Comparison of ENCODE assay signal across 24 cellular contexts in genomic region chr14:56224179-56224578, GRCh38.
DNase-seq lines count a peak whose midpoint lies in the region; ATAC-seq and TF ChIP-seq lines count a peak whose summit lies in the region.
"Had no signal": no experiment of that assay in that cellular context is flagged by ENCODE, and none has a peak within 500 bp of the region (broad histone marks: within the 10 kb centered on the region; RNA-seq: fewer than 3 reads in every experiment).

No MANE protein-coding gene starts in this region.

- H3K4me3 ChIP-seq in epithelial cell of proximal tubule (ENCODE audit: low read depth, low read length) (no peak overlapping the region), retinal pigment epithelial cell (ENCODE audit: low read length) (no peak overlapping the region)
- H3K4me3 ChIP-seq: SJSA1 had no signal

- DNase-seq in NCI-H1092 treated with DMSO at 0.1 percent for 48 hours (lab: John Stamatoyannopoulos, UW) = peak; percentile 34
- no peak for DNase-seq in NCI-H1092 (lab: John Stamatoyannopoulos, UW)
- DNase-seq in NCI-H2171 treated with DMSO at 0.1 percent for 48 hours (lab: John Stamatoyannopoulos, UW) = peak; percentile 74
- peak; percentile 47 for DNase-seq in epithelial cell of proximal tubule (ENCODE audit: low read depth)
- DNase-seq in retinal pigment epithelial cell (ENCODE audit: low read depth) = no peak
- DNase-seq in activated T-cell treated with anti-CD3 and anti-CD28 coated beads, Interleukin-2, amount 50 U/mL, for 1 hour = no peak
- no peak for DNase-seq in NCI-H2029 treated with DMSO at 0.1 percent for 48 hours (lab: John Stamatoyannopoulos, UW)
- DNase-seq: activated CD4-positive, alpha-beta T cell treated with anti-CD3 and anti-CD28 coated beads for 36 hours; activated CD8-positive, alpha-beta memory T cell treated with anti-CD3 and anti-CD28 coated beads for 24 hours; activated T-cell treated with anti-CD3 and anti-CD28 coated beads, Interleukin-2, amount 50 U/mL, for 24 hours; brain microvascular endothelial cell; CD4-positive, alpha-beta T cell; DMS79; effector CD8-positive, alpha-beta T cell; foreskin melanocyte; hippocampal formation; natural killer cell; NCI-H1694 treated with DMSO at 0.1 percent for 48 hours; NCI-H345; right cardiac atrium; T-helper 1 cell had no signal

- TF ChIP-seq CTCF in epithelial cell of proximal tubule (conservative IDR thresholded peaks at IDR 0.05; ENCODE audit: low read depth, low read length) = peak; percentile 49
- TF ChIP-seq CTCF in retinal pigment epithelial cell (conservative IDR thresholded peaks at IDR 0.05; ENCODE audit: low read depth, low read length) = peak; percentile 2

- no peak for ATAC-seq in GM19035 (IDR thresholded peaks at IDR 0.05; ENCODE audit: unreplicated experiment)
- ATAC-seq: activated CD4-positive, alpha-beta T cell treated with anti-CD3 and anti-CD28 coated beads for 36 hours; esophagus mucosa; natural killer cell; right cardiac atrium had no signal

Comparison
In these comparisons a context has a peak if more than half of its experiments do, and no peak if none do; other contexts are left out.
1. DNase-seq: peak in NCI-H1092 treated with DMSO at 0.1 percent for 48 hours (single experiment), NCI-H2171 treated with DMSO at 0.1 percent for 48 hours (single experiment) and epithelial cell of proximal tubule (single experiment); none in NCI-H1092 (single experiment), retinal pigment epithelial cell (single experiment), activated T-cell treated with anti-CD3 and anti-CD28 coated beads, Interleukin-2, amount 50 U/mL, for 1 hour (single experiment) and NCI-H2029 treated with DMSO at 0.1 percent for 48 hours (single experiment).